In genomic region chrX:72621619-72622485, GRCh38 we compare ENCODE assay signal across 9 cellular contexts. TPM values are rescaled to one million over a fixed set of nuclear protein-coding genes. Genes with fewer than 3 reads are reported as not detected.
DNase-seq lines count a peak whose midpoint lies in the region; ATAC-seq, FAIRE-seq and TF ChIP-seq lines count a peak whose summit lies in the region.
"Had no signal": no experiment of that assay in that cellular context is flagged by ENCODE, and none has a peak within 500 bp of the region (broad histone marks: within the 10 kb centered on the region; RNA-seq: fewer than 3 reads in every experiment).

No MANE protein-coding gene starts in this region.

- peaks cover 36% of the 10 kb centered on the region for H3K4me1 Mint-ChIP-seq in Calu3 (ENCODE audit: low read depth, unreplicated experiment)

- H3K36me3 ChIP-seq in H7 (replicated peaks; ENCODE audit: control insufficient read depth, insufficient read depth, low read length) (no peaks in the 10 kb centered on the region), small intestine (ENCODE audit: control insufficient read depth in 2 of 2, insufficient read depth in 2 of 2, low read length in 2 of 2) (no peaks in the 10 kb centered on the region)

- ATAC-seq in HG03457 (IDR thresholded peaks at IDR 0.05; ENCODE audit: unreplicated experiment), result peak; percentile 93

- BruUV-seq in Calu3 (replicated peaks; lab: Mats Ljungman, UMichigan), result no TSS peak

- H3K27ac ChIP-seq in coronary artery (peak overlapping the region; percentile 68 to 78), dorsolateral prefrontal cortex (no peak overlapping the region), small intestine (ENCODE audit: low read depth in 1 of 2, low read length in 1 of 2) (no peak overlapping the region)

- peaks cover 6% of the 10 kb centered on the region for H3K36me3 Mint-ChIP-seq in Calu3 (ENCODE audit: insufficient read depth, unreplicated experiment)

- WGBS in small intestine, 3 donors, result 57 to 82% (median 64%) methylated on average over 4 of the region's 4 CpGs

- H3K27ac Mint-ChIP-seq in Calu3 (ENCODE audit: unreplicated experiment), result peak overlapping the region; percentile 85

- no peak for FAIRE-seq in small intestine (lab: Jason Lieb, UNC)

- H3K4me3 ChIP-seq in coronary artery, result no peak overlapping the region
- H3K4me3 ChIP-seq in H7 (ENCODE audit: insufficient read depth, low read depth, low read length), result no peak overlapping the region
- no peak overlapping the region for H3K4me3 ChIP-seq in dorsolateral prefrontal cortex
- H3K4me3 ChIP-seq in small intestine (ENCODE audit: low read depth in 1 of 2, low read length in 2 of 2), result no peak overlapping the region

- TF ChIP-seq CTCF in Calu3 (IDR thresholded peaks at IDR 0.05; ENCODE audit: unreplicated experiment) (no peak), GM20000 (IDR thresholded peaks at IDR 0.05; ENCODE audit: extremely low read depth, missing control alignments) (no peak), coronary artery (IDR thresholded peaks at IDR 0.05) (no peak), dorsolateral prefrontal cortex (IDR thresholded peaks at IDR 0.05 in 54 of 56, conservative IDR thresholded peaks at IDR 0.05 in 2 of 56; ENCODE audit: low read depth in 1 of 56, partially characterized antibody in 56 of 56) (no peak)

- intact Hi-C loops in Calu3 (cut with micrococcal nuclease; ENCODE audit: unreplicated experiment), result loop anchor here (5.0 kb wide), 1 partner anchor 90 kb away; the partner anchor contains the start of gene PHKA1
- intact Hi-C loops in dorsolateral prefrontal cortex (cut with DNase I), result no loop called here

- H3K4me1 ChIP-seq in small intestine (ENCODE audit: control insufficient read depth in 2 of 2, insufficient read depth in 1 of 2, low read depth in 1 of 2, low read length in 1 of 2), result no peaks in the 10 kb centered on the region

- DNase-seq in Calu3 (no peak), GM20000 (ENCODE audit: low spot score) (peak; percentile 1), coronary artery (ENCODE audit: low spot score) (no peak), H7 (no peak), dorsolateral prefrontal cortex (no peak), activated gamma-delta T cell treated with Interleukin-2 at 50 U/mL for 16 hours (no peak), small intestine (no peak)
- DNase-seq: activated CD4-positive, CD25-positive, alpha-beta regulatory T cell had no signal

- H3K27me3 ChIP-seq in H7 (ENCODE audit: control insufficient read depth, insufficient read depth, low read length) (no peaks in the 10 kb centered on the region), dorsolateral prefrontal cortex (peaks cover 0 to 49% (median 3%) of the 10 kb centered on the region in 45 donors), small intestine (ENCODE audit: control insufficient read depth in 2 of 2, insufficient read depth in 2 of 2, low read length in 2 of 2) (no peaks in the 10 kb centered on the region)

- no peaks in the 10 kb centered on the region for H3K9me3 ChIP-seq in small intestine (ENCODE audit: control insufficient read depth, low read depth)

- peak overlapping the region; percentile 53 for H3K4me3 Mint-ChIP-seq in Calu3 (ENCODE audit: low read depth, unreplicated experiment)

- CTCF ChIA-PET in Calu3 (lab: Charles Lee), result no interaction called here

- no peaks in the 10 kb centered on the region for H3K9me3 Mint-ChIP-seq in Calu3 (ENCODE audit: low read depth, unreplicated experiment)

- no peaks in the 10 kb centered on the region for H3K27me3 Mint-ChIP-seq in Calu3 (ENCODE audit: unreplicated experiment)

RNA-seq across cellular contexts. Expression of gene HDAC8, which starts 49.2 kb away (rescaled TPM):
- total RNA-seq in Calu3 (2022), result 52.0 and 52.5 TPM in 2 replicates
- 16.6 and 16.7 TPM in 2 replicates for total RNA-seq in H7 (2014; rRNA removed; shearing (Covaris generic))
- 10 to 100 TPM; 34.5 to 64.0 (median 48.6) TPM for total RNA-seq in dorsolateral prefrontal cortex
- polyA plus RNA-seq in small intestine, result 10 to 100 TPM; 11.3 to 21.5 (median 16.6) TPM

Comparison
In these comparisons a context has a peak if more than half of its experiments do, and no peak if none do; other contexts are left out.
1. H3K27ac ChIP-seq: peak in coronary artery (2 of 2); none in dorsolateral prefrontal cortex (0 of 59) and small intestine (0 of 2).